ENCODE assay signal across 9 cellular contexts in genomic region chrX:19334945-19335626, GRCh38. TPM values are rescaled to one million over a fixed set of nuclear protein-coding genes. Genes with fewer than 3 reads are reported as not detected.
A peak's percentile ranks its signal among the peaks of the same experiment; 100 is the strongest.
DNase-seq lines count a peak whose midpoint lies in the region; TF ChIP-seq lines count a peak whose summit lies in the region.
"Had no signal": no experiment of that assay in that cellular context is flagged by ENCODE, and none has a peak within 500 bp of the region (broad histone marks: within the 10 kb centered on the region; RNA-seq: fewer than 3 reads in every experiment).

No MANE protein-coding gene starts in this region.

- TF ChIP-seq CTCF in astrocyte of the spinal cord (IDR thresholded peaks at IDR 0.05; ENCODE audit: low read depth, low read length) (peak; percentile 42), progenitor cell of endocrine pancreas (IDR thresholded peaks at IDR 0.05; ENCODE audit: unreplicated experiment) (peak; percentile 43)

- no peak overlapping the region for H3K27ac Mint-ChIP-seq in activated CD4-positive, alpha-beta T cell treated with anti-CD3 and anti-CD28 coated beads, Interleukin-2, amount 10 ng/mL, durations not matched to agents 7 days and 5 days
- H3K27ac Mint-ChIP-seq in progenitor cell of endocrine pancreas, result no peak overlapping the region

- H3K4me1 Mint-ChIP-seq in activated CD4-positive, alpha-beta T cell treated with anti-CD3 and anti-CD28 coated beads, Interleukin-2, amount 10 ng/mL, durations not matched to agents 7 days and 5 days, result no peaks in the 10 kb centered on the region
- no peaks in the 10 kb centered on the region for H3K4me1 Mint-ChIP-seq in progenitor cell of endocrine pancreas (ENCODE audit: low read depth)
- H3K4me1 Mint-ChIP-seq: naive thymus-derived CD8-positive, alpha-beta T cell had no signal

- POLR2A ChIA-PET in activated CD4-positive, alpha-beta T cell treated with anti-CD3 and anti-CD28 coated beads, Interleukin-2, amount 10 ng/mL, durations not matched to agents 7 days and 5 days (lab: Charles Lee), result no interaction called here

- peaks cover 1% of the 10 kb centered on the region for H3K9me3 Mint-ChIP-seq in activated CD4-positive, alpha-beta T cell treated with anti-CD3 and anti-CD28 coated beads, Interleukin-2, amount 10 ng/mL, durations not matched to agents 7 days and 5 days
- peaks cover 15% of the 10 kb centered on the region for H3K9me3 Mint-ChIP-seq in progenitor cell of endocrine pancreas (ENCODE audit: low read depth)

- CTCF ChIA-PET in activated CD4-positive, alpha-beta T cell treated with anti-CD3 and anti-CD28 coated beads, Interleukin-2, amount 10 ng/mL, durations not matched to agents 7 days and 5 days (lab: Charles Lee), result interaction anchor here (1.1 to 1.3 kb wide), 2 partner anchors 16 to 21 kb away, joined by 3 to 4 read pairs; no protein-coding TSS in a partner anchor

- no peaks in the 10 kb centered on the region for H3K27me3 Mint-ChIP-seq in activated CD4-positive, alpha-beta T cell treated with anti-CD3 and anti-CD28 coated beads, Interleukin-2, amount 10 ng/mL, durations not matched to agents 7 days and 5 days
- H3K27me3 Mint-ChIP-seq in progenitor cell of endocrine pancreas, result peaks cover 6% of the 10 kb centered on the region

- in situ Hi-C loops in astrocyte of the spinal cord (cut with HindIII; ENCODE audit: low sequenced_read_pairs), result no loop called here

- no peak overlapping the region for H3K4me3 ChIP-seq in astrocyte of the spinal cord (ENCODE audit: low read depth, low read length)

- no peak overlapping the region for H3K4me3 Mint-ChIP-seq in activated CD4-positive, alpha-beta T cell treated with anti-CD3 and anti-CD28 coated beads, Interleukin-2, amount 10 ng/mL, durations not matched to agents 7 days and 5 days
- H3K4me3 Mint-ChIP-seq in progenitor cell of endocrine pancreas (ENCODE audit: low read depth), result no peak overlapping the region
- H3K4me3 Mint-ChIP-seq: naive thymus-derived CD8-positive, alpha-beta T cell had no signal

- no peaks in the 10 kb centered on the region for H3K36me3 Mint-ChIP-seq in activated CD4-positive, alpha-beta T cell treated with anti-CD3 and anti-CD28 coated beads, Interleukin-2, amount 10 ng/mL, durations not matched to agents 7 days and 5 days (ENCODE audit: low read depth)
- peaks cover 4% of the 10 kb centered on the region for H3K36me3 Mint-ChIP-seq in progenitor cell of endocrine pancreas (ENCODE audit: insufficient read depth)

- peak; percentile 24 for DNase-seq in activated CD4-positive, alpha-beta T cell treated with anti-CD3 and anti-CD28 coated beads, Interleukin-2, amount 10 ng/mL, durations not matched to agents 7 days and 5 days
- DNase-seq in activated CD4-positive, alpha-beta T cell treated with anti-CD3 and anti-CD28 coated beads for 1 hour, result no peak
- DNase-seq in NCI-H146 treated with DMSO at 0.1 percent for 48 hours (lab: John Stamatoyannopoulos, UW; ENCODE audit: unreplicated experiment) (peak; percentile 26), astrocyte of the spinal cord (ENCODE audit: low read depth, low spot score) (peak; percentile 28), progenitor cell of endocrine pancreas (ENCODE audit: low spot score, unreplicated experiment) (no peak), HuH-7 (ENCODE audit: low spot score) (no peak), DMS153 (lab: John Stamatoyannopoulos, UW) (no peak), midbrain (lab: John Stamatoyannopoulos, UW) (no peak)

RNA-seq across cellular contexts. Expression of gene PDHA1, which starts 8.6 kb away (rescaled TPM):
- 100 to 1,000 TPM; 114 to 127 TPM for total RNA-seq in activated CD4-positive, alpha-beta T cell treated with anti-CD3 and anti-CD28 coated beads, Interleukin-2, amount 10 ng/mL, durations not matched to agents 7 days and 5 days
- 194 and 203 TPM in 2 replicates for total RNA-seq in progenitor cell of endocrine pancreas

Comparison
In these comparisons a context has a peak if more than half of its experiments do, and no peak if none do; other contexts are left out.
1. DNase-seq: peak in activated CD4-positive, alpha-beta T cell treated with anti-CD3 and anti-CD28 coated beads, Interleukin-2, amount 10 ng/mL, durations not matched to agents 7 days and 5 days (single experiment), NCI-H146 treated with DMSO at 0.1 percent for 48 hours (single experiment) and astrocyte of the spinal cord (single experiment); none in activated CD4-positive, alpha-beta T cell treated with anti-CD3 and anti-CD28 coated beads for 1 hour (single experiment), progenitor cell of endocrine pancreas (single experiment), HuH-7 (single experiment), DMS153 (single experiment) and midbrain (single experiment).